In genomic region chr22:42078469-42079318, GRCh38 we compare ENCODE assay signal across 8 cellular contexts. TPM values are rescaled to one million over a fixed set of nuclear protein-coding genes. Genes with fewer than 3 reads are reported as not detected.
DNase-seq lines count a peak whose midpoint lies in the region; ATAC-seq and TF ChIP-seq lines count a peak whose summit lies in the region.

No MANE protein-coding gene starts in this region.

- no peaks in the 10 kb centered on the region for H3K79me2 ChIP-seq in H9 (ENCODE audit: insufficient read depth, low read length)

- no peaks in the 10 kb centered on the region for H3K4me1 ChIP-seq in H9 (ENCODE audit: insufficient read depth, low read length)

- no peak for ATAC-seq in activated CD8-positive, alpha-beta T cell treated with anti-CD3 and anti-CD28 coated beads for 36 hours
- no peak for ATAC-seq in HG02870 (IDR thresholded peaks at IDR 0.05; ENCODE audit: unreplicated experiment)

- H3K14ac ChIP-seq in H9 (ENCODE audit: insufficient read depth, low read length) = peak overlapping the region; percentile 96

- no peak overlapping the region for H3K4ac ChIP-seq in H9 (ENCODE audit: low read depth, low read length)

- DNase-seq in H9 (peak; percentile 47), glutamatergic neuron (peak; percentile 26), pons (ENCODE audit: low spot score) (peak; percentile 49), inferior parietal cortex (ENCODE audit: extremely low spot score) (no peak), NCI-H226 (no peak)
- no peak for DNase-seq in activated CD8-positive, alpha-beta T cell treated with anti-CD3 and anti-CD28 coated beads for 36 hours

- H2BK15ac ChIP-seq in H9 (ENCODE audit: low read depth, low read length) = peak overlapping the region; percentile 4; the same call in 1 of the 2 replicates

- H3K27me3 Mint-ChIP-seq in H9 (ENCODE audit: low read depth) (no peaks in the 10 kb centered on the region; the same call in 1 of the 2 replicates), glutamatergic neuron (ENCODE audit: unreplicated experiment) (peaks cover 7% of the 10 kb centered on the region)
- no peaks in the 10 kb centered on the region for H3K27me3 Mint-ChIP-seq in activated CD8-positive, alpha-beta T cell treated with anti-CD3 and anti-CD28 coated beads for 36 hours

- no CpG with 5 or more reads among the region's 24 CpGs for WGBS in H9 (ENCODE audit: extremely low coverage, insufficient read length, low lambda C conversion rate)

- H2BK120ac ChIP-seq in H9 (ENCODE audit: low read depth, low read length, poor library complexity, severe bottlenecking) = no peak overlapping the region

- H3K9ac ChIP-seq in H9 (ENCODE audit: extremely low read depth, insufficient read length, low read length) = peak overlapping the region; percentile 60

- CTCF ChIA-PET in activated CD8-positive, alpha-beta T cell treated with anti-CD3 and anti-CD28 coated beads for 36 hours (lab: Charles Lee) = interaction anchor here (0.7 to 2.3 kb wide), 5 partner anchors 9 to 366 kb away, joined by 3 to 8 read pairs (median 4); partner anchors contain the start of gene NDUFA6

- peak overlapping the region; percentile 85 for H3K4me2 ChIP-seq in H9 (ENCODE audit: insufficient read depth, insufficient read length, low read length)

- POLR2A ChIA-PET in activated CD8-positive, alpha-beta T cell treated with anti-CD3 and anti-CD28 coated beads for 36 hours (lab: Charles Lee) = interaction anchor here (1.2 to 9.6 kb wide), 8 partner anchors 9 to 366 kb away, joined by 3 to 118 read pairs (median 4); partner anchors contain the start of genes NAGA, NDUFA6 and WBP2NL

- H2AK5ac ChIP-seq in H9 (ENCODE audit: insufficient read length, low read length) = no peak overlapping the region

- no peaks in the 10 kb centered on the region for H3K79me1 ChIP-seq in H9 (ENCODE audit: insufficient read depth, low read depth, low read length, poor library complexity, severe bottlenecking)

- H2BK20ac ChIP-seq in H9 (ENCODE audit: low read depth, low read length, poor library complexity, severe bottlenecking) = no peak overlapping the region

- H3K27ac ChIP-seq in C4-2B = peak overlapping the region; percentile 93
- H3K27ac ChIP-seq in H9 (ENCODE audit: insufficient read length, low read depth, low read length) = no peak overlapping the region

- H3K9me3 Mint-ChIP-seq in H9 (no peaks in the 10 kb centered on the region; a peak in 1 of 5 replicates), glutamatergic neuron (ENCODE audit: unreplicated experiment) (peaks cover 11% of the 10 kb centered on the region)
- no peaks in the 10 kb centered on the region for H3K9me3 Mint-ChIP-seq in activated CD8-positive, alpha-beta T cell treated with anti-CD3 and anti-CD28 coated beads for 36 hours

- no peak overlapping the region for H3K23ac ChIP-seq in H9 (ENCODE audit: insufficient read length, low read depth, low read length)

- no peak overlapping the region for H3T11ph ChIP-seq in H9 (ENCODE audit: low read length)

- H3K4me1 Mint-ChIP-seq in H9 = peaks cover 16 to 20% of the 10 kb centered on the region in 2 experiments; a peak in 3 of 4 replicates
- peaks cover 24% of the 10 kb centered on the region for H3K4me1 Mint-ChIP-seq in activated CD8-positive, alpha-beta T cell treated with anti-CD3 and anti-CD28 coated beads for 36 hours (ENCODE audit: low read depth)
- peaks cover 10% of the 10 kb centered on the region for H3K4me1 Mint-ChIP-seq in glutamatergic neuron (ENCODE audit: low read depth, unreplicated experiment)

- H2BK5ac ChIP-seq in H9 (ENCODE audit: insufficient read length, low read length) = no peak overlapping the region

- no peaks in the 10 kb centered on the region for H4K20me1 ChIP-seq in H9 (ENCODE audit: control insufficient read depth, insufficient read depth, insufficient read length)

- H4K5ac ChIP-seq in H9 (ENCODE audit: insufficient read length, low read depth, low read length) = no peak overlapping the region

- no peak overlapping the region for H3K56ac ChIP-seq in H9 (ENCODE audit: insufficient read length, low read depth, low read length)

- H3K27ac Mint-ChIP-seq in H9 (peak overlapping the region; percentile 77 to 86 (median 84); a peak in 4 of 7 replicates), glutamatergic neuron (ENCODE audit: unreplicated experiment) (peak overlapping the region; percentile 95)
- peak overlapping the region; percentile 95 for H3K27ac Mint-ChIP-seq in activated CD8-positive, alpha-beta T cell treated with anti-CD3 and anti-CD28 coated beads for 36 hours

- H3K27me3 ChIP-seq in H9 (ENCODE audit: insufficient read depth, low read length) = no peaks in the 10 kb centered on the region

- peak overlapping the region; percentile 47 for H3K18ac ChIP-seq in H9 (ENCODE audit: insufficient read length, low read depth, low read length)

- no peak overlapping the region for H4K8ac ChIP-seq in H9 (replicated peaks; ENCODE audit: insufficient read length, low read depth, low read length)

- H2AFZ ChIP-seq in H9 (ENCODE audit: low read length) = no peak overlapping the region

- H4K91ac ChIP-seq in H9 (ENCODE audit: insufficient read length, low read depth, low read length) = no peak overlapping the region

- TF ChIP-seq CTCF in C4-2B (conservative IDR thresholded peaks at IDR 0.05) = no peak
- TF ChIP-seq CTCF in H9 (conservative IDR thresholded peaks at IDR 0.05) = no peak
- no peak for TF ChIP-seq CTCF in activated CD8-positive, alpha-beta T cell treated with anti-CD3 and anti-CD28 coated beads for 36 hours (IDR thresholded peaks at IDR 0.05)
- TF ChIP-seq CTCF in glutamatergic neuron (IDR thresholded peaks at IDR 0.05; ENCODE audit: partially characterized antibody, unreplicated experiment) = no peak

- intact Hi-C loops in activated CD8-positive, alpha-beta T cell treated with anti-CD3 and anti-CD28 coated beads for 36 hours (cut with micrococcal nuclease) = loop anchor here (10.0 kb wide), 1 partner anchor 134 kb away; the partner anchor contains the start of gene CENPM

- H3K23me2 ChIP-seq in H9 (ENCODE audit: insufficient read length, low read depth, low read length, poor library complexity, severe bottlenecking) = peaks cover 6% of the 10 kb centered on the region

- no peaks in the 10 kb centered on the region for H3K9me3 ChIP-seq in H9 (ENCODE audit: control insufficient read depth, low read depth, low read length)

- H3K4me3 Mint-ChIP-seq in H9 (peak overlapping the region; percentile 89 to 90), glutamatergic neuron (ENCODE audit: unreplicated experiment) (peak overlapping the region; percentile 92)
- H3K4me3 Mint-ChIP-seq in activated CD8-positive, alpha-beta T cell treated with anti-CD3 and anti-CD28 coated beads for 36 hours = peak overlapping the region; percentile 94

- H3K36me3 Mint-ChIP-seq in H9 (ENCODE audit: insufficient read depth in 1 of 3, low read depth in 3 of 3) (peaks cover 5 to 16% (median 8%) of the 10 kb centered on the region in 3 experiments; a peak in 6 of 7 replicates), glutamatergic neuron (ENCODE audit: unreplicated experiment) (peaks cover 6% of the 10 kb centered on the region)
- H3K36me3 Mint-ChIP-seq in activated CD8-positive, alpha-beta T cell treated with anti-CD3 and anti-CD28 coated beads for 36 hours (ENCODE audit: low read depth) = peaks cover 12% of the 10 kb centered on the region

- H2BK12ac ChIP-seq in H9 (ENCODE audit: insufficient read length, low read depth, low read length) = no peak overlapping the region

RNA-seq across cellular contexts. Expression of gene SMDT1, which starts 0.8 kb away (rescaled TPM):
- total RNA-seq in H9 (2021) = 44.8 and 45.0 TPM in 2 replicates
- total RNA-seq in activated CD8-positive, alpha-beta T cell treated with anti-CD3 and anti-CD28 coated beads for 36 hours = 10 to 100 TPM; 51.7 to 61.2 TPM
- 62.0 TPM for total RNA-seq in glutamatergic neuron (ENCODE audit: unreplicated experiment)

RNA-seq across cellular contexts. Expression of gene PHETA2, which starts 4.6 kb away (rescaled TPM):
- total RNA-seq in H9 (2021) (2.6 and 3.2 TPM in 2 replicates), glutamatergic neuron (ENCODE audit: unreplicated experiment) (0.88 TPM)
- 1 to 10 TPM in 1 of 2 experiments, under 1 TPM in 1; 0.97 to 1.3 TPM for total RNA-seq in activated CD8-positive, alpha-beta T cell treated with anti-CD3 and anti-CD28 coated beads for 36 hours

RNA-seq across cellular contexts. Expression of gene NAGA, which starts 8.1 kb away (rescaled TPM):
- total RNA-seq in H9 (2021) (16.1 and 16.6 TPM in 2 replicates), glutamatergic neuron (ENCODE audit: unreplicated experiment) (13.0 TPM)
- total RNA-seq in activated CD8-positive, alpha-beta T cell treated with anti-CD3 and anti-CD28 coated beads for 36 hours = 1 to 10 TPM; 9.3 to 9.4 TPM

RNA-seq across cellular contexts. Expression of gene NDUFA6, which starts 11.9 kb away (rescaled TPM):
- total RNA-seq in H9 (2021) = 91.7 and 102 TPM in 2 replicates
- 10 to 100 TPM; 92.8 to 93.8 TPM for total RNA-seq in activated CD8-positive, alpha-beta T cell treated with anti-CD3 and anti-CD28 coated beads for 36 hours
- 90.1 TPM for total RNA-seq in glutamatergic neuron (ENCODE audit: unreplicated experiment)

RNA-seq across cellular contexts. Expression of gene CYP2D6, which starts 51.9 kb away (rescaled TPM):
- 2.0 and 2.3 TPM in 2 replicates for total RNA-seq in H9 (2021)
- 1 to 10 TPM; 1.5 to 2.0 TPM for total RNA-seq in activated CD8-positive, alpha-beta T cell treated with anti-CD3 and anti-CD28 coated beads for 36 hours
- 15.9 TPM for total RNA-seq in glutamatergic neuron (ENCODE audit: unreplicated experiment)

Comparison
In these comparisons a context has a peak if more than half of its experiments do, and no peak if none do; other contexts are left out.
1. DNase-seq: peak in H9 (single experiment), glutamatergic neuron (single experiment) and pons (single experiment); none in activated CD8-positive, alpha-beta T cell treated with anti-CD3 and anti-CD28 coated beads for 36 hours (single experiment), inferior parietal cortex (single experiment) and NCI-H226 (single experiment).
2. Peak in every context shown above with its lines, with median percentiles within 50 percentile points of each other: H3K27ac Mint-ChIP-seq and H3K4me3 Mint-ChIP-seq.